Comparison of ENCODE assay signal across 11 cellular contexts in the genomic region with DNA sequence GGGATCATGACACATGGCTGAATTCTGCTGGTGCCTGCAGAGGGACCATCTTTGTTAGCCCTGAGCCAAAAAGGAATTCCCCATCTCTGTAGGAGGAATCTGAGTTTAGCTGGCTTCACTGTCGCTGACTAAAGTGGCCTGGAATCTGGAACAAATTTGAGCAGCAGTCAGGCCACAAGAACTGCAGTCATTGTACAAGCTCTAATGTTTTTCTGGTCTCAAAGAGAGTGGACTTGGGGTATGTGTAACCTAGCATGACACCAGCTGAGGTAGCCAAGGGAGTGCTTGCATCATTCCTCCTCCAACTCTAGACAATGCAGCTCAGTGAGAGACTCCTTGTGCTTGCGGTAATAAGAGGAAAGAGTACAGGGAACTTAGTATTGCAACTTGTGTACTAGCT.
"Had no signal": no experiment of that assay in that cellular context is flagged by ENCODE, and none has a peak within 500 bp of the region (broad histone marks: within the 10 kb centered on the region; RNA-seq: fewer than 3 reads in every experiment).

No MANE protein-coding gene starts in this region.

- H3K4me1 ChIP-seq: heart right ventricle, thyroid gland, vagina had no signal

- H3K27ac ChIP-seq: heart right ventricle, thyroid gland, vagina had no signal

- ATAC-seq: activated CD4-positive, CD25-positive, alpha-beta regulatory T cell treated with anti-CD3 and anti-CD28 coated beads, Interleukin-2, amount 50 U/mL, for 24 hours; heart right ventricle had no signal

- FAIRE-seq: islet of Langerhans had no signal

- H3K9me3 ChIP-seq: thyroid gland, vagina had no signal

- H3K4me2 ChIP-seq: smooth muscle cell had no signal

- DNase-seq: activated effector memory CD4-positive, alpha-beta T cell treated with Interleukin-2 at 50 U/mL for 16 hours; activated T-cell treated with anti-CD3 and anti-CD28 coated beads, Interleukin-2, amount 50 U/mL, for 24 hours; endodermal cell; heart right ventricle; midbrain; thyroid gland had no signal

- H3K27me3 Mint-ChIP-seq: activated naive CD4-positive, alpha-beta T cell treated with anti-CD3 and anti-CD28 coated beads, Interleukin-2, amount 50 U/mL, for 24 hours; activated T-cell treated with anti-CD3 and anti-CD28 coated beads, Interleukin-2, amount 50 U/mL, for 24 hours had no signal

- H3K4me3 Mint-ChIP-seq: activated naive CD4-positive, alpha-beta T cell treated with anti-CD3 and anti-CD28 coated beads, Interleukin-2, amount 50 U/mL, for 24 hours; activated T-cell treated with anti-CD3 and anti-CD28 coated beads, Interleukin-2, amount 50 U/mL, for 24 hours; endodermal cell had no signal

- H3K4me1 Mint-ChIP-seq: activated naive CD4-positive, alpha-beta T cell treated with anti-CD3 and anti-CD28 coated beads, Interleukin-2, amount 50 U/mL, for 24 hours had no signal

- H3K4me3 ChIP-seq: heart right ventricle, smooth muscle cell, thyroid gland, vagina had no signal

- H3K27me3 ChIP-seq: thyroid gland, vagina had no signal

- H3K36me3 ChIP-seq: heart right ventricle, thyroid gland, vagina had no signal

- H3K27ac Mint-ChIP-seq: activated naive CD4-positive, alpha-beta T cell treated with anti-CD3 and anti-CD28 coated beads, Interleukin-2, amount 50 U/mL, for 24 hours; activated T-cell treated with anti-CD3 and anti-CD28 coated beads, Interleukin-2, amount 50 U/mL, for 24 hours; endodermal cell had no signal

- H3K36me3 Mint-ChIP-seq: activated naive CD4-positive, alpha-beta T cell treated with anti-CD3 and anti-CD28 coated beads, Interleukin-2, amount 50 U/mL, for 24 hours had no signal
